ENCODE assay signal across 8 cellular contexts in genomic region chr10:130109796-130110235, GRCh38. TPM values are rescaled to one million over a fixed set of nuclear protein-coding genes. Genes with fewer than 3 reads are reported as not detected.
DNase-seq lines count a peak whose midpoint lies in the region; ATAC-seq and TF ChIP-seq lines count a peak whose summit lies in the region.

No MANE protein-coding gene starts in this region.

- no peaks in the 10 kb centered on the region for H3K9me3 ChIP-seq in right cardiac atrium (ENCODE audit: control insufficient read depth, low read length)
- H3K9me3 ChIP-seq in psoas muscle: no peaks in the 10 kb centered on the region

- ATAC-seq in right cardiac atrium (peak; percentile 27 to 32), psoas muscle (peak; percentile 24 to 56 (median 41)), HG03439 (IDR thresholded peaks at IDR 0.05; ENCODE audit: unreplicated experiment) (no peak), GM18502 (IDR thresholded peaks at IDR 0.05; ENCODE audit: poor library complexity, unreplicated experiment) (no peak)

- 1% methylated on average over 8 of the region's 8 CpGs for WGBS in right cardiac atrium
- WGBS in psoas muscle, 3 donors: 0 to 1% (median 1%) methylated on average over 8 of the region's 8 CpGs

- DNase-seq in GM12864 (ENCODE audit: low read depth) (peak; percentile 53), NCI-H1092 treated with DMSO at 0.1 percent for 48 hours (lab: John Stamatoyannopoulos, UW) (peak; percentile 70), SW480 (ENCODE audit: low spot score) (peak; percentile 83), anterior cingulate cortex (lab: John Stamatoyannopoulos, UW) (peak in 53 of 58 donors; percentile 5 to 74 (median 48)), right cardiac atrium (peak in 2 of 3 donors; percentile 56 to 74), psoas muscle (peak; percentile 45 to 68)

- H3K36me3 ChIP-seq in psoas muscle (ENCODE audit: insufficient read depth in 1 of 2, low read depth in 1 of 2): peaks cover 0 to 6% of the 10 kb centered on the region in 2 donors

- intact Hi-C loops in right cardiac atrium (cut with DNase I) (no loop called here), psoas muscle (cut with DNase I) (loop anchor here (1.0 to 5.0 kb wide), 3 partner anchors 25 to 138 kb away; no protein-coding TSS in a partner anchor)

- peaks cover 3% of the 10 kb centered on the region for H3K4me1 ChIP-seq in right cardiac atrium (ENCODE audit: control insufficient read depth, insufficient read depth, low read length)
- H3K4me1 ChIP-seq in psoas muscle: peaks cover 24% of the 10 kb centered on the region

- H3K27ac ChIP-seq in right cardiac atrium (ENCODE audit: low read length) (peak overlapping the region; percentile 54), psoas muscle (peak overlapping the region; percentile 91)

- TF ChIP-seq CTCF in GM12864 (IDR thresholded peaks at IDR 0.05; ENCODE audit: low read depth, low read length, missing control alignments) (peak; percentile 81), psoas muscle (IDR thresholded peaks at IDR 0.05) (peak; percentile 85)

- no peaks in the 10 kb centered on the region for H3K27me3 ChIP-seq in right cardiac atrium (ENCODE audit: control insufficient read depth, insufficient read depth)
- H3K27me3 ChIP-seq in psoas muscle (ENCODE audit: insufficient read depth in 3 of 3, low read length in 2 of 3): no peaks in the 10 kb centered on the region

- peak overlapping the region; percentile 82 for H3K4me3 ChIP-seq in GM12864 (ENCODE audit: low read depth, low read length)
- H3K4me3 ChIP-seq in right cardiac atrium (ENCODE audit: low read length): peak overlapping the region; percentile 72
- peak overlapping the region; percentile 74 for H3K4me3 ChIP-seq in psoas muscle

RNA-seq across cellular contexts. Expression of gene C10orf143, which starts 0.8 kb away (rescaled TPM):
- total RNA-seq in right cardiac atrium (1 to 10 TPM; 1.7 to 2.8 (median 2.4) TPM), psoas muscle (1 to 10 TPM; 4.1 to 5.1 (median 4.9) TPM)
- polyA plus RNA-seq in right cardiac atrium (4.0 TPM), psoas muscle (1 to 10 TPM; 3.3 to 4.9 (median 4.1) TPM)

RNA-seq across cellular contexts. Expression of gene GLRX3, which starts 26.4 kb away (rescaled TPM):
- total RNA-seq in right cardiac atrium (10 to 100 TPM; 52.8 to 60.0 (median 57.0) TPM), psoas muscle (10 to 100 TPM; 53.9 to 76.9 (median 56.3) TPM)
- polyA plus RNA-seq in right cardiac atrium (62.5 TPM), psoas muscle (100 to 1,000 TPM in 2 of 3 donors, 10 to 100 TPM in 1; 97.4 to 249 (median 188) TPM)

Comparison
In these comparisons a context has a peak if more than half of its experiments do, and no peak if none do; other contexts are left out.
1. ATAC-seq: peak in right cardiac atrium (2 of 2) and psoas muscle (4 of 4); none in HG03439 (single experiment) and GM18502 (single experiment).
2. intact Hi-C loops: an anchor here in psoas muscle (1.0 to 5.0 kb wide); none called in right cardiac atrium.
3. Peak in every context shown above with its lines, with median percentiles within 50 percentile points of each other: DNase-seq and H3K4me3 ChIP-seq.